Comparison of ENCODE assay signal across 8 cellular contexts in genomic region chr2:219386532-219387280, GRCh38. TPM values are rescaled to one million over a fixed set of nuclear protein-coding genes. Genes with fewer than 3 reads are reported as not detected.
DNase-seq lines count a peak whose midpoint lies in the region; ATAC-seq lines count a peak whose summit lies in the region.

No MANE protein-coding gene starts in this region.

- peaks cover 5% of the 10 kb centered on the region for H3K9me3 Mint-ChIP-seq in activated CD4-positive, alpha-beta T cell treated with anti-CD3 and anti-CD28 coated beads, Interleukin-2, amount 10 ng/mL, durations not matched to agents 24 days and 14 days
- no peaks in the 10 kb centered on the region for H3K9me3 Mint-ChIP-seq in activated naive CD8-positive, alpha-beta T cell treated with anti-CD3 and anti-CD28 coated beads, Interleukin-2, amount 50 U/mL, for 24 hours

- H3K27ac ChIP-seq in temporal lobe (ENCODE audit: low read depth, low read length) = peak overlapping the region; percentile 65

- H3K36me3 Mint-ChIP-seq in activated CD4-positive, alpha-beta T cell treated with anti-CD3 and anti-CD28 coated beads, Interleukin-2, amount 10 ng/mL, durations not matched to agents 24 days and 14 days (ENCODE audit: low read depth) = peaks cover 46% of the 10 kb centered on the region
- peaks cover 34% of the 10 kb centered on the region for H3K36me3 Mint-ChIP-seq in activated naive CD8-positive, alpha-beta T cell treated with anti-CD3 and anti-CD28 coated beads, Interleukin-2, amount 50 U/mL, for 24 hours (ENCODE audit: low read depth)

- DNase-seq in activated CD4-positive, alpha-beta T cell treated with anti-CD3 and anti-CD28 coated beads, Interleukin-2, amount 10 ng/mL, durations not matched to agents 24 days and 14 days = no peak
- no peak for DNase-seq in activated CD4-positive, alpha-beta T cell treated with anti-CD3 and anti-CD28 coated beads for 1 hour
- DNase-seq in activated naive CD8-positive, alpha-beta T cell treated with anti-CD3 and anti-CD28 coated beads, Interleukin-2, amount 50 U/mL, for 24 hours = no peak
- DNase-seq in left kidney (ENCODE audit: low read depth, low spot score) = peak; percentile 46
- DNase-seq in islet precursor cell = no peak
- no peak for DNase-seq in HUDEP-2 (lab: John Stamatoyannopoulos, UW; ENCODE audit: unreplicated experiment in 76 of 76)

- no peak for ATAC-seq in activated naive CD8-positive, alpha-beta T cell treated with anti-CD3 and anti-CD28 coated beads, Interleukin-2, amount 50 U/mL, for 24 hours
- no peak for ATAC-seq in GM21717 (IDR thresholded peaks at IDR 0.05; ENCODE audit: unreplicated experiment)

- H3K4me3 Mint-ChIP-seq in activated CD4-positive, alpha-beta T cell treated with anti-CD3 and anti-CD28 coated beads, Interleukin-2, amount 10 ng/mL, durations not matched to agents 24 days and 14 days = peak overlapping the region; percentile 99
- H3K4me3 Mint-ChIP-seq in activated naive CD8-positive, alpha-beta T cell treated with anti-CD3 and anti-CD28 coated beads, Interleukin-2, amount 50 U/mL, for 24 hours = peak overlapping the region; percentile 97

- H3K4me1 Mint-ChIP-seq in activated CD4-positive, alpha-beta T cell treated with anti-CD3 and anti-CD28 coated beads, Interleukin-2, amount 10 ng/mL, durations not matched to agents 24 days and 14 days = peaks cover 12% of the 10 kb centered on the region
- peaks cover 28% of the 10 kb centered on the region for H3K4me1 Mint-ChIP-seq in activated naive CD8-positive, alpha-beta T cell treated with anti-CD3 and anti-CD28 coated beads, Interleukin-2, amount 50 U/mL, for 24 hours

- peaks cover 5% of the 10 kb centered on the region for H3K27me3 Mint-ChIP-seq in activated CD4-positive, alpha-beta T cell treated with anti-CD3 and anti-CD28 coated beads, Interleukin-2, amount 10 ng/mL, durations not matched to agents 24 days and 14 days
- no peaks in the 10 kb centered on the region for H3K27me3 Mint-ChIP-seq in activated naive CD8-positive, alpha-beta T cell treated with anti-CD3 and anti-CD28 coated beads, Interleukin-2, amount 50 U/mL, for 24 hours

- intact Hi-C loops in activated CD4-positive, alpha-beta T cell treated with anti-CD3 and anti-CD28 coated beads, Interleukin-2, amount 10 ng/mL, durations not matched to agents 24 days and 14 days (cut with micrococcal nuclease) = loop anchor here (1.0 to 10.0 kb wide), 6 partner anchors 92 to 1102 kb away; partner anchors contain the start of genes ANKZF1, ATG9A, BCS1L and CTDSP1

- peak overlapping the region; percentile 95 for H3K27ac Mint-ChIP-seq in activated CD4-positive, alpha-beta T cell treated with anti-CD3 and anti-CD28 coated beads, Interleukin-2, amount 10 ng/mL, durations not matched to agents 24 days and 14 days
- peak overlapping the region; percentile 97 for H3K27ac Mint-ChIP-seq in activated naive CD8-positive, alpha-beta T cell treated with anti-CD3 and anti-CD28 coated beads, Interleukin-2, amount 50 U/mL, for 24 hours

RNA-seq across cellular contexts. Expression of gene DNPEP, which starts 1.0 kb away (rescaled TPM):
- total RNA-seq in activated CD4-positive, alpha-beta T cell treated with anti-CD3 and anti-CD28 coated beads, Interleukin-2, amount 10 ng/mL, durations not matched to agents 24 days and 14 days = 129 and 148 TPM in 2 replicates
- total RNA-seq in temporal lobe = 11.1 TPM

RNA-seq across cellular contexts. Expression of gene DES, which starts 31.5 kb away (rescaled TPM):
- not detected in 2 replicates for total RNA-seq in activated CD4-positive, alpha-beta T cell treated with anti-CD3 and anti-CD28 coated beads, Interleukin-2, amount 10 ng/mL, durations not matched to agents 24 days and 14 days
- 0.49 TPM for total RNA-seq in temporal lobe

RNA-seq across cellular contexts. Expression of gene SPEG, which starts 47.9 kb away (rescaled TPM):
- 0.07 TPM in 1 of 2 replicates, not detected in the other for total RNA-seq in activated CD4-positive, alpha-beta T cell treated with anti-CD3 and anti-CD28 coated beads, Interleukin-2, amount 10 ng/mL, durations not matched to agents 24 days and 14 days
- total RNA-seq in temporal lobe = 12.3 TPM

RNA-seq across cellular contexts. Expression of gene RESP18, which starts 54.2 kb away (rescaled TPM):
- total RNA-seq in activated CD4-positive, alpha-beta T cell treated with anti-CD3 and anti-CD28 coated beads, Interleukin-2, amount 10 ng/mL, durations not matched to agents 24 days and 14 days = not detected in 2 replicates
- 1.2 TPM for total RNA-seq in temporal lobe

Comparison
In these comparisons a context has a peak if more than half of its experiments do, and no peak if none do; other contexts are left out.
1. RNA of gene DNPEP, which starts 1.0 kb away (total RNA-seq): 129 to 148 TPM in activated CD4-positive, alpha-beta T cell treated with anti-CD3 and anti-CD28 coated beads, Interleukin-2, amount 10 ng/mL, durations not matched to agents 24 days and 14 days; 11.1 TPM in temporal lobe (single experiment); every median in the first group is over 10 times any median in the second.
2. RNA of gene SPEG, which starts 47.9 kb away (total RNA-seq): 12.3 TPM in temporal lobe (single experiment); 0.07 TPM in activated CD4-positive, alpha-beta T cell treated with anti-CD3 and anti-CD28 coated beads, Interleukin-2, amount 10 ng/mL, durations not matched to agents 24 days and 14 days; every median in the first group is over 10 times any median in the second.